Comparison of ENCODE assay signal across 21 cellular contexts in the genomic region with DNA sequence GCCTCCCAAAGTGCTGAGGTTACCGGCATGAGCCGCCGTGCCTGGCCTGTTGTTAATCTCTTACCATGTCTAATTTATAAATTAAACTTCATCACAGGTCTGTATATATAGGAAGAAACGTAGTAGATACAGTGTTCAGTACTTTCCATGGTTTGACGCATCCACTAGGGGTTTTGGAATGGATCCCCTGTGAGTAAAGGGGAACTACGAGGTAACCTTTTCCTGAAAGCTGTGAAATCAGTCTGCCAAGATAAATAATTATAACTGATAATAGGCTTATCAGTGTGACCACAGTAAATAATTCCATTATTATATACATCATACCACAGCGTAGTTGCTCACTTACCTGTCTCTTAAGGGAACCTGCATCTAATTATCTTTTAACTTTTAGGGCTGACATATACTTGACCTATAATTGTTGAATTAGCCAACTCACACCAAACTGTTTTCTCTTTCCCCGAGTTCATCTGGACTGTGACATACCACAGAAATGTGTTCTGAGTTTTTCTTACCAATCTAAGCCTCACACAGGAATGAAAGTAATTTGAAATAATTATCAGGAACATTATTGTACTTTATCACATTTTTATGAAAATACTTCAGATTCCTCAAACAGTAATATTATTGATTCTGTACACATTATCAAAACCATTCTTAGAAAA.
"Had no signal": no experiment of that assay in that cellular context is flagged by ENCODE, and none has a peak within 500 bp of the region (broad histone marks: within the 10 kb centered on the region; RNA-seq: fewer than 3 reads in every experiment).

No MANE protein-coding gene starts in this region.

- H3K4me3 Mint-ChIP-seq: activated CD8-positive, alpha-beta T cell treated with anti-CD3 and anti-CD28 coated beads, Interleukin-2, amount 10 ng/mL, durations not matched to agents 7 days and 5 days; activated naive CD4-positive, alpha-beta T cell treated with anti-CD3 and anti-CD28 coated beads, Interleukin-2, amount 50 U/mL, for 24 hours had no signal

- DNase-seq: activated CD4-positive, alpha-beta T cell treated with anti-CD3 and anti-CD28 coated beads for 48 hours; activated CD4-positive, alpha-beta T cell treated with anti-CD3 and anti-CD28 coated beads, Interleukin-2, amount 50 U/mL, for 4 hours; activated CD4-positive, CD25-positive, alpha-beta regulatory T cell treated with anti-CD3 and anti-CD28 coated beads, Interleukin-2, amount 50 U/mL, for 72 hours; activated CD8-positive, alpha-beta memory T cell treated with anti-CD3 and anti-CD28 coated beads, Interleukin-2, amount 50 U/mL, for 48 hours; activated CD8-positive, alpha-beta T cell treated with anti-CD3 and anti-CD28 coated beads, Interleukin-2, amount 10 ng/mL, durations not matched to agents 7 days and 5 days; activated T-cell treated with anti-CD3 and anti-CD28 coated beads, Interleukin-2, amount 50 U/mL, for 1 hour; amniotic stem cell; MG63; MV-4-11; NCI-H1092 treated with DMSO at 0.1 percent for 48 hours; NCI-H1436; NCI-H1694 treated with DMSO at 0.1 percent for 48 hours; NCI-H2029 treated with DMSO at 0.1 percent for 48 hours; NCI-H524; Peyer's patch; Right ventricle myocardium superior; SW 1271 had no signal

- H3K4me1 ChIP-seq: ascending aorta, Peyer's patch had no signal

- H3K36me3 ChIP-seq: ascending aorta, Peyer's patch had no signal

- H3K36me3 Mint-ChIP-seq: activated naive CD4-positive, alpha-beta T cell treated with anti-CD3 and anti-CD28 coated beads, Interleukin-2, amount 50 U/mL, for 24 hours had no signal

- H3K27me3 ChIP-seq: ascending aorta, MG63, Peyer's patch, SJSA1 had no signal

- H3K27ac Mint-ChIP-seq: activated CD8-positive, alpha-beta T cell treated with anti-CD3 and anti-CD28 coated beads, Interleukin-2, amount 10 ng/mL, durations not matched to agents 7 days and 5 days; activated naive CD4-positive, alpha-beta T cell treated with anti-CD3 and anti-CD28 coated beads, Interleukin-2, amount 50 U/mL, for 24 hours had no signal

- H3K4me3 ChIP-seq: ascending aorta, MG63, Peyer's patch, SJSA1 had no signal

- H3K27ac ChIP-seq: ascending aorta, Peyer's patch, RWPE1, SJSA1 had no signal

- H3K9me3 Mint-ChIP-seq: activated naive CD4-positive, alpha-beta T cell treated with anti-CD3 and anti-CD28 coated beads, Interleukin-2, amount 50 U/mL, for 24 hours had no signal

- H3K27me3 Mint-ChIP-seq: activated naive CD4-positive, alpha-beta T cell treated with anti-CD3 and anti-CD28 coated beads, Interleukin-2, amount 50 U/mL, for 24 hours had no signal

- H3K9me3 ChIP-seq: ascending aorta, MG63, Peyer's patch, SJSA1 had no signal
